8 cellular contexts compared by ENCODE assay signal in genomic region chr19:21698215-21698614, GRCh38.
DNase-seq lines count a peak whose midpoint lies in the region; ATAC-seq and TF ChIP-seq lines count a peak whose summit lies in the region.

No MANE protein-coding gene starts in this region.

- no peak overlapping the region for H2BK15ac ChIP-seq in IMR-90 (ENCODE audit: low read depth, low read length)

- H3K14ac ChIP-seq in IMR-90 (replicated peaks; ENCODE audit: low read depth, low read length) = no peak overlapping the region

- H3K4ac ChIP-seq in IMR-90 (ENCODE audit: low read depth, low read length) = no peak overlapping the region

- H3K79me1 ChIP-seq in IMR-90 (ENCODE audit: low read depth in 1 of 2, low read length in 2 of 2) = no peaks in the 10 kb centered on the region

- no peak overlapping the region for H2AK9ac ChIP-seq in IMR-90 (replicated peaks; ENCODE audit: low read depth, low read length, poor library complexity)

- POLR2A ChIA-PET in IMR-90 (lab: Charles Lee; ENCODE audit: unreplicated experiment) = no interaction called here
- POLR2A ChIA-PET in activated CD4-positive, alpha-beta memory T cell treated with anti-CD3 and anti-CD28 coated beads for 36 hours (lab: Charles Lee) = no interaction called here

- no peaks in the 10 kb centered on the region for H4K20me1 ChIP-seq in IMR-90 (ENCODE audit: insufficient read depth, low read length)

- TF ChIP-seq CTCF in IMR-90 (conservative IDR thresholded peaks at IDR 0.05; ENCODE audit: low read depth, low read length) = peak; percentile 37
- peak; percentile 56 to 65 for TF ChIP-seq CTCF in left lung (IDR thresholded peaks at IDR 0.05)

- H2BK120ac ChIP-seq in IMR-90 (ENCODE audit: low read depth, low read length) = no peak overlapping the region

- H4K8ac ChIP-seq in IMR-90 (ENCODE audit: low read depth in 2 of 2, low read length in 2 of 2) = no peak overlapping the region

- H3K9ac ChIP-seq in IMR-90 (ENCODE audit: low read depth, low read length) = no peak overlapping the region

- no peaks in the 10 kb centered on the region for H3K4me1 ChIP-seq in IMR-90 (ENCODE audit: control insufficient read depth, insufficient read depth, low read length)
- H3K4me1 ChIP-seq in left lung = no peaks in the 10 kb centered on the region

- H3K27me3 ChIP-seq in IMR-90 (ENCODE audit: control insufficient read depth, insufficient read depth, low read length) (no peaks in the 10 kb centered on the region), left lung (no peaks in the 10 kb centered on the region)

- no peak overlapping the region for H3K23ac ChIP-seq in IMR-90 (ENCODE audit: low read depth, low read length)

- dilution Hi-C loops in IMR-90 (cut with HindIII; ENCODE audit: low sequenced_read_pairs, unreplicated experiment) = no loop called here

- no TSS peak for BruUV-seq in IMR-90 (replicated peaks; lab: Mats Ljungman, UMichigan)

- H2AK5ac ChIP-seq in IMR-90 (ENCODE audit: low read depth, low read length) = no peak overlapping the region

- H3K4me2 ChIP-seq in IMR-90 (ENCODE audit: low read depth, low read length) = no peak overlapping the region

- no peak overlapping the region for H3K56ac ChIP-seq in IMR-90 (ENCODE audit: extremely low read depth, insufficient read depth, low read length)

- H3K36me3 ChIP-seq in IMR-90 (ENCODE audit: control insufficient read depth, insufficient read depth, low read length) = no peaks in the 10 kb centered on the region
- H3K36me3 ChIP-seq in left lung = no peaks in the 10 kb centered on the region

- H2BK5ac ChIP-seq in IMR-90 (ENCODE audit: low read depth, low read length, poor library complexity, severe bottlenecking) = no peak overlapping the region

- no peak overlapping the region for H4K91ac ChIP-seq in IMR-90 (ENCODE audit: insufficient read depth, low read depth, low read length)

- H2BK20ac ChIP-seq in IMR-90 (ENCODE audit: low read depth, low read length) = no peak overlapping the region

- no peaks in the 10 kb centered on the region for H3K27me3 Mint-ChIP-seq in activated CD4-positive, alpha-beta memory T cell treated with anti-CD3 and anti-CD28 coated beads for 36 hours

- TF ChIP-seq POLR2A in IMR-90 (IDR thresholded peaks at IDR 0.05; ENCODE audit: low read depth, low read length) = no peak

- no peak overlapping the region for H4K5ac ChIP-seq in IMR-90 (ENCODE audit: low read depth, low read length)

- no peak overlapping the region for H3K4me3 Mint-ChIP-seq in activated CD4-positive, alpha-beta memory T cell treated with anti-CD3 and anti-CD28 coated beads for 36 hours

- no peaks in the 10 kb centered on the region for H3K9me1 ChIP-seq in IMR-90 (ENCODE audit: insufficient read depth, low read length)

- H3K9me3 ChIP-seq in IMR-90 (ENCODE audit: control insufficient read depth, insufficient read depth, low read length) (peaks cover 13% of the 10 kb centered on the region), left lung (no peaks in the 10 kb centered on the region)

- CTCF ChIA-PET in IMR-90 (lab: Yijun Ruan, JAX) = no interaction called here
- CTCF ChIA-PET in activated CD4-positive, alpha-beta memory T cell treated with anti-CD3 and anti-CD28 coated beads for 36 hours (lab: Charles Lee) = interaction anchor here (1.1 to 1.8 kb wide), 3 partner anchors 10 to 495 kb away, joined by 3 to 21 read pairs (median 6); no protein-coding TSS in a partner anchor

- ATAC-seq in IMR-90 (ENCODE audit: low read depth) (peak; percentile 46; the same call in 1 of the 2 replicates), left lung (peak; percentile 87), GM18873 (IDR thresholded peaks at IDR 0.05; ENCODE audit: low FRiP score, unreplicated experiment) (no peak), HG02981 (IDR thresholded peaks at IDR 0.05; ENCODE audit: unreplicated experiment) (no peak)

- peak; percentile 39 for DNase-seq in Ammon's horn (ENCODE audit: low spot score)
- DNase-seq in IMR-90 = peak; percentile 1
- peak; percentile 14 for DNase-seq in astrocyte of the hippocampus (ENCODE audit: low read depth, low spot score)
- no peak for DNase-seq in left lung
- no peak for DNase-seq in NCI-H524 treated with DMSO at 0.1 percent for 48 hours (lab: John Stamatoyannopoulos, UW)
- no peak for DNase-seq in activated CD4-positive, alpha-beta memory T cell treated with anti-CD3 and anti-CD28 coated beads for 36 hours

- no peak overlapping the region for H2AFZ ChIP-seq in IMR-90 (replicated peaks; ENCODE audit: low read length, poor library complexity)

- in situ Hi-C loops in IMR-90 (cut with MboI; ENCODE audit: low sequenced_read_pairs) = no loop called here

- H3K9me3 Mint-ChIP-seq in activated CD4-positive, alpha-beta memory T cell treated with anti-CD3 and anti-CD28 coated beads for 36 hours = no peaks in the 10 kb centered on the region

- no peak overlapping the region for H3K27ac ChIP-seq in IMR-90 (ENCODE audit: insufficient read depth, low read length)
- H3K27ac ChIP-seq in left lung = no peak overlapping the region

- no peaks in the 10 kb centered on the region for H3K4me1 Mint-ChIP-seq in activated CD4-positive, alpha-beta memory T cell treated with anti-CD3 and anti-CD28 coated beads for 36 hours (ENCODE audit: low read depth)

- no peak overlapping the region for H3K4me3 ChIP-seq in IMR-90 (ENCODE audit: insufficient read depth, low read depth, low read length)
- no peak overlapping the region for H3K4me3 ChIP-seq in left lung

- intact Hi-C loops in IMR-90 (cut with micrococcal nuclease) (loop anchor here (5.0 kb wide), 1 partner anchor 496 kb away; no protein-coding TSS in a partner anchor), left lung (cut with DNase I) (loop anchor here in 1 of 2 donors (10.0 kb wide), 1 partner anchor 213 kb away; no protein-coding TSS in a partner anchor)
- intact Hi-C loops in activated CD4-positive, alpha-beta memory T cell treated with anti-CD3 and anti-CD28 coated beads for 36 hours (cut with micrococcal nuclease) = loop anchor here (1.0 kb wide), 2 partner anchors 214 to 495 kb away; no protein-coding TSS in a partner anchor

- no peak overlapping the region for H3K27ac Mint-ChIP-seq in activated CD4-positive, alpha-beta memory T cell treated with anti-CD3 and anti-CD28 coated beads for 36 hours

- WGBS in IMR-90 (ENCODE audit: extremely low coverage in 2 of 2, insufficient read length in 1 of 2), 2 experiments = 60% methylated on average over 1 of the region's 4 CpGs; no CpG with 5 or more reads in 1 of the 2 experiments

- H3K36me3 Mint-ChIP-seq in activated CD4-positive, alpha-beta memory T cell treated with anti-CD3 and anti-CD28 coated beads for 36 hours = no peaks in the 10 kb centered on the region

- peak; percentile 31; the same call in 1 of the 2 replicates for TF ChIP-seq RAD21 in IMR-90 (IDR thresholded peaks at IDR 0.05; ENCODE audit: low read length)

- H3K18ac ChIP-seq in IMR-90 (ENCODE audit: low read depth, low read length) = no peak overlapping the region

TF ChIP-seq in IMR-90, 13 proteins besides CTCF, POLR2A, EP300 and RAD21:
- peak; percentile 12; the same call in 1 of the 2 replicates for TF ChIP-seq SMC3 (IDR thresholded peaks at IDR 0.05; ENCODE audit: low read depth, low read length)
- TF ChIP-seq NFE2L2 (IDR thresholded peaks at IDR 0.05; ENCODE audit: low read depth, low read length) = no peak
- no peak for TF ChIP-seq FOS (IDR thresholded peaks at IDR 0.05; ENCODE audit: low read depth, low read length)

Comparison
In these comparisons a context has a peak if more than half of its experiments do, and no peak if none do; other contexts are left out.
1. DNase-seq: peak in Ammon's horn (single experiment), IMR-90 (single experiment) and astrocyte of the hippocampus (single experiment); none in left lung (0 of 2), NCI-H524 treated with DMSO at 0.1 percent for 48 hours (single experiment) and activated CD4-positive, alpha-beta memory T cell treated with anti-CD3 and anti-CD28 coated beads for 36 hours (single experiment).
2. ATAC-seq: peak in IMR-90 (single experiment) and left lung (single experiment); none in GM18873 (single experiment) and HG02981 (single experiment).